ENCODE assay signal across 14 cellular contexts in the genomic region with DNA sequence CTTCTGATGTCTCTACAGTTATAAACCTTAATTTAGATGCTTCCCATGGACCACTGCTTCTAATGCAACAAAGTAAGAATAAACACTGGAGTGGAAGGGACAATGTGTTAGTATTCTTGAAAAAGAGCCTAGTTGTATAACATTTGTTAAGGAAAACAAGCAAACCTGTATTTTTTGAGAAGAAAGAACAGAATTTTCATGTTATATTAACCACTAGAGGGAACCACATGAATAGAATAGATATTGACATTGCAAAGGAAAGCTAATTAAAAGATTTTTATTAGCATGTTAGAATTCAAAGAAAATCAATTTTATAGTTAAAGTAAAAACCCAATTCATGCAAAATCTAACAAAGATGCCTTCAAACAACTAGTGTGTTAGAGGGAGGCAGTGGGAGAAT.
DNase-seq lines count a peak whose midpoint lies in the region; ATAC-seq and TF ChIP-seq lines count a peak whose summit lies in the region.
"Had no signal": no experiment of that assay in that cellular context is flagged by ENCODE, and none has a peak within 500 bp of the region (broad histone marks: within the 10 kb centered on the region; RNA-seq: fewer than 3 reads in every experiment).

No MANE protein-coding gene starts in this region.

- H3K4me2 ChIP-seq in GM23338 = no peak overlapping the region

- H3F3A ChIP-seq in GM23338 (replicated peaks; ENCODE audit: low read depth) = no peaks in the 10 kb centered on the region

- POLR2A ChIA-PET in WTC11 (lab: Charles Lee) = no interaction called here

- no peaks in the 10 kb centered on the region for H3K9me2 ChIP-seq in GM23338 (ENCODE audit: insufficient read depth)

- TF ChIP-seq CTCF in AG09309 (IDR thresholded peaks at IDR 0.05; ENCODE audit: control insufficient read depth, insufficient read depth, low read depth, low read length, missing control alignments) (peak; percentile 23), GM23338 (conservative IDR thresholded peaks at IDR 0.05; ENCODE audit: low read depth in 2 of 2) (peak in 1 of 2 experiments; percentile 45; a peak in 3 of 4 replicates), WTC11 (IDR thresholded peaks at IDR 0.05) (no peak)

- H4K20me1 ChIP-seq in GM23338 (replicated peaks; ENCODE audit: insufficient read depth) = no peaks in the 10 kb centered on the region

- H3K4me3 ChIP-seq in AG09309 (ENCODE audit: control insufficient read depth, low read depth, low read length) (no peak overlapping the region), GM23338 (no peak overlapping the region)
- H3K4me3 ChIP-seq: gastroesophageal sphincter had no signal

- H3K4me3 Mint-ChIP-seq in GM23338 (no peak overlapping the region), WTC11 (no peak overlapping the region)
- H3K4me3 Mint-ChIP-seq: activated T-cell treated with anti-CD3 and anti-CD28 coated beads, Interleukin-2, amount 50 U/mL, for 24 hours had no signal

- H3K27me3 Mint-ChIP-seq in GM23338 (ENCODE audit: insufficient read depth, low read depth, poor library complexity) (no peaks in the 10 kb centered on the region), WTC11 (ENCODE audit: low read depth) (no peaks in the 10 kb centered on the region)
- H3K27me3 Mint-ChIP-seq: activated T-cell treated with anti-CD3 and anti-CD28 coated beads, Interleukin-2, amount 50 U/mL, for 24 hours had no signal

- in situ Hi-C loops in SK-MEL-5 (cut with HindIII; ENCODE audit: low pct_unique_long_range_greater_than_20kb, low sequenced_read_pairs) = no loop called here

- H3K27ac ChIP-seq in GM23338 (ENCODE audit: low read depth) = no peak overlapping the region
- H3K27ac ChIP-seq: gastroesophageal sphincter had no signal

- H3K36me3 Mint-ChIP-seq in GM23338 (ENCODE audit: low read depth) = peaks cover 16% of the 10 kb centered on the region
- 0 out of 2 replicates have a peak, but pooled peaks cover 5% of the 10 kb centered on the region for H3K36me3 Mint-ChIP-seq in WTC11

- ATAC-seq in GM23338 (no peak), WTC11 (no peak)
- ATAC-seq: gastroesophageal sphincter had no signal

- no peaks in the 10 kb centered on the region for H3K4me1 Mint-ChIP-seq in GM23338
- no peaks in the 10 kb centered on the region for H3K4me1 Mint-ChIP-seq in WTC11

- no peaks in the 10 kb centered on the region for H3K79me2 ChIP-seq in GM23338 (replicated peaks; ENCODE audit: insufficient read depth)

- H3K9me3 Mint-ChIP-seq in GM23338 (peaks cover 23% of the 10 kb centered on the region), WTC11 (peaks cover 28% of the 10 kb centered on the region)

- DNase-seq in AG09309 (ENCODE audit: low read depth) (peak; percentile 1), GM23338 (ENCODE audit: low spot score) (peak; percentile 8), SK-MEL-5 (ENCODE audit: low read depth, low spot score) (peak; percentile 25), inferior parietal cortex (ENCODE audit: extremely low spot score) (peak; percentile 34), mucosa of gallbladder (ENCODE audit: low spot score) (no peak), NCI-H748 (lab: John Stamatoyannopoulos, UW; ENCODE audit: unreplicated experiment) (no peak), WTC11 (ENCODE audit: low spot score) (no peak)
- no peak for DNase-seq in stimulated activated CD4-positive, alpha-beta T cell treated with anti-CD3 and anti-CD28 coated beads, Interleukin-4, amount 100 ng/mL, for 24 hours
- DNase-seq: activated T-cell treated with anti-CD3 and anti-CD28 coated beads, Interleukin-2, amount 50 U/mL, for 24 hours; COR-L47; H7; mesendoderm; NCI-H1417 treated with DMSO at 0.1 percent for 48 hours had no signal

- H3K36me3 ChIP-seq in GM23338 (ENCODE audit: insufficient read depth) = no peaks in the 10 kb centered on the region; the same call in 1 of the 2 replicates
- H3K36me3 ChIP-seq: gastroesophageal sphincter had no signal

- H3K27me3 ChIP-seq in GM23338 (ENCODE audit: insufficient read depth) = no peaks in the 10 kb centered on the region
- H3K27me3 ChIP-seq: gastroesophageal sphincter had no signal

- H2AFZ ChIP-seq in GM23338 = no peak overlapping the region

- no peaks in the 10 kb centered on the region for H3K4me1 ChIP-seq in GM23338 (ENCODE audit: insufficient read depth)
- H3K4me1 ChIP-seq: gastroesophageal sphincter had no signal

- CTCF ChIA-PET in WTC11 (lab: Charles Lee) = interaction anchor here (0.9 to 1.1 kb wide), 2 partner anchors 10 to 275 kb away, joined by 3 read pairs; no protein-coding TSS in a partner anchor

- H3K27ac Mint-ChIP-seq in GM23338 = no peak overlapping the region
- H3K27ac Mint-ChIP-seq in WTC11 = no peak overlapping the region
- H3K27ac Mint-ChIP-seq: activated T-cell treated with anti-CD3 and anti-CD28 coated beads, Interleukin-2, amount 50 U/mL, for 24 hours had no signal

TF ChIP-seq in GM23338, 12 proteins besides CTCF, POLR2A, EP300 and RAD21 (continues in another document):
- no peak for TF ChIP-seq EZH2phosphoT487 (IDR thresholded peaks at IDR 0.05; ENCODE audit: unreplicated experiment)
- TF ChIP-seq ZNF114 (CRISPR knock-in tag; IDR thresholded peaks at IDR 0.05) = no peak
- TF ChIP-seq, protein P1, sequence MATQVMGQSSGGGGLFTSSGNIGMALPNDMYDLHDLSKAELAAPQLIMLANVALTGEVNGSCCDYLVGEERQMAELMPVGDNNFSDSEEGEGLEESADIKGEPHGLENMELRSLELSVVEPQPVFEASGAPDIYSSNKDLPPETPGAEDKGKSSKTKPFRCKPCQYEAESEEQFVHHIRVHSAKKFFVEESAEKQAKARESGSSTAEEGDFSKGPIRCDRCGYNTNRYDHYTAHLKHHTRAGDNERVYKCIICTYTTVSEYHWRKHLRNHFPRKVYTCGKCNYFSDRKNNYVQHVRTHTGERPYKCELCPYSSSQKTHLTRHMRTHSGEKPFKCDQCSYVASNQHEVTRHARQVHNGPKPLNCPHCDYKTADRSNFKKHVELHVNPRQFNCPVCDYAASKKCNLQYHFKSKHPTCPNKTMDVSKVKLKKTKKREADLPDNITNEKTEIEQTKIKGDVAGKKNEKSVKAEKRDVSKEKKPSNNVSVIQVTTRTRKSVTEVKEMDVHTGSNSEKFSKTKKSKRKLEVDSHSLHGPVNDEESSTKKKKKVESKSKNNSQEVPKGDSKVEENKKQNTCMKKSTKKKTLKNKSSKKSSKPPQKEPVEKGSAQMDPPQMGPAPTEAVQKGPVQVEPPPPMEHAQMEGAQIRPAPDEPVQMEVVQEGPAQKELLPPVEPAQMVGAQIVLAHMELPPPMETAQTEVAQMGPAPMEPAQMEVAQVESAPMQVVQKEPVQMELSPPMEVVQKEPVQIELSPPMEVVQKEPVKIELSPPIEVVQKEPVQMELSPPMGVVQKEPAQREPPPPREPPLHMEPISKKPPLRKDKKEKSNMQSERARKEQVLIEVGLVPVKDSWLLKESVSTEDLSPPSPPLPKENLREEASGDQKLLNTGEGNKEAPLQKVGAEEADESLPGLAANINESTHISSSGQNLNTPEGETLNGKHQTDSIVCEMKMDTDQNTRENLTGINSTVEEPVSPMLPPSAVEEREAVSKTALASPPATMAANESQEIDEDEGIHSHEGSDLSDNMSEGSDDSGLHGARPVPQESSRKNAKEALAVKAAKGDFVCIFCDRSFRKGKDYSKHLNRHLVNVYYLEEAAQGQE (IDR thresholded peaks at IDR 0.05; ENCODE audit: unreplicated experiment) = no peak
- TF ChIP-seq POLR2AphosphoS5 (IDR thresholded peaks at IDR 0.05; ENCODE audit: low read depth) = no peak

TF ChIP-seq in WTC11, 78 proteins besides CTCF, POLR2A, EP300 and RAD21 (continues in another document):
- TF ChIP-seq, protein P2, sequence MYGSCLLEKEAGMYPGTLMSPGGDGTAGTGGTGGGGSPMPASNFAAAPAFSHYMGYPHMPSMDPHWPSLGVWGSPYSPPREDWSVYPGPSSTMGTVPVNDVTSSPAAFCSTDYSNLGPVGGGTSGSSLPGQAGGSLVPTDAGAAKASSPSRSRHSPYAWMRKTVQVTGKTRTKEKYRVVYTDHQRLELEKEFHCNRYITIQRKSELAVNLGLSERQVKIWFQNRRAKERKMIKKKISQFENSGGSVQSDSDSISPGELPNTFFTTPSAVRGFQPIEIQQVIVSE (CRISPR knock-in tag; IDR thresholded peaks at IDR 0.05; ENCODE audit: borderline replicate concordance) = no peak
- TF ChIP-seq, protein P3, sequence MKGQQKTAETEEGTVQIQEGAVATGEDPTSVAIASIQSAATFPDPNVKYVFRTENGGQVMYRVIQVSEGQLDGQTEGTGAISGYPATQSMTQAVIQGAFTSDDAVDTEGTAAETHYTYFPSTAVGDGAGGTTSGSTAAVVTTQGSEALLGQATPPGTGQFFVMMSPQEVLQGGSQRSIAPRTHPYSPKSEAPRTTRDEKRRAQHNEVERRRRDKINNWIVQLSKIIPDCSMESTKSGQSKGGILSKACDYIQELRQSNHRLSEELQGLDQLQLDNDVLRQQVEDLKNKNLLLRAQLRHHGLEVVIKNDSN (CRISPR knock-in tag; IDR thresholded peaks at IDR 0.05) = no peak
- TF ChIP-seq NFE2L1 (CRISPR knock-in tag; IDR thresholded peaks at IDR 0.05) (no peak), ZNF138 (CRISPR knock-in tag; conservative IDR thresholded peaks at IDR 0.05) (no peak), RELA (CRISPR knock-in tag; IDR thresholded peaks at IDR 0.05; ENCODE audit: borderline replicate concordance) (no peak), ESRRA (CRISPR knock-in tag; IDR thresholded peaks at IDR 0.05; ENCODE audit: borderline replicate concordance) (no peak)
- TF ChIP-seq, protein P4, sequence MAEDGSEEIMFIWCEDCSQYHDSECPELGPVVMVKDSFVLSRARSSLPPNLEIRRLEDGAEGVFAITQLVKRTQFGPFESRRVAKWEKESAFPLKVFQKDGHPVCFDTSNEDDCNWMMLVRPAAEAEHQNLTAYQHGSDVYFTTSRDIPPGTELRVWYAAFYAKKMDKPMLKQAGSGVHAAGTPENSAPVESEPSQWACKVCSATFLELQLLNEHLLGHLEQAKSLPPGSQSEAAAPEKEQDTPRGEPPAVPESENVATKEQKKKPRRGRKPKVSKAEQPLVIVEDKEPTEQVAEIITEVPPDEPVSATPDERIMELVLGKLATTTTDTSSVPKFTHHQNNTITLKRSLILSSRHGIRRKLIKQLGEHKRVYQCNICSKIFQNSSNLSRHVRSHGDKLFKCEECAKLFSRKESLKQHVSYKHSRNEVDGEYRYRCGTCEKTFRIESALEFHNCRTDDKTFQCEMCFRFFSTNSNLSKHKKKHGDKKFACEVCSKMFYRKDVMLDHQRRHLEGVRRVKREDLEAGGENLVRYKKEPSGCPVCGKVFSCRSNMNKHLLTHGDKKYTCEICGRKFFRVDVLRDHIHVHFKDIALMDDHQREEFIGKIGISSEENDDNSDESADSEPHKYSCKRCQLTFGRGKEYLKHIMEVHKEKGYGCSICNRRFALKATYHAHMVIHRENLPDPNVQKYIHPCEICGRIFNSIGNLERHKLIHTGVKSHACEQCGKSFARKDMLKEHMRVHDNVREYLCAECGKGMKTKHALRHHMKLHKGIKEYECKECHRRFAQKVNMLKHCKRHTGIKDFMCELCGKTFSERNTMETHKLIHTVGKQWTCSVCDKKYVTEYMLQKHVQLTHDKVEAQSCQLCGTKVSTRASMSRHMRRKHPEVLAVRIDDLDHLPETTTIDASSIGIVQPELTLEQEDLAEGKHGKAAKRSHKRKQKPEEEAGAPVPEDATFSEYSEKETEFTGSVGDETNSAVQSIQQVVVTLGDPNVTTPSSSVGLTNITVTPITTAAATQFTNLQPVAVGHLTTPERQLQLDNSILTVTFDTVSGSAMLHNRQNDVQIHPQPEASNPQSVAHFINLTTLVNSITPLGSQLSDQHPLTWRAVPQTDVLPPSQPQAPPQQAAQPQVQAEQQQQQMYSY (CRISPR knock-in tag; IDR thresholded peaks at IDR 0.05) = no peak

Comparison
In these comparisons a context has a peak if more than half of its experiments do, and no peak if none do; other contexts are left out.
1. DNase-seq: peak in AG09309 (single experiment), GM23338 (single experiment), SK-MEL-5 (single experiment) and inferior parietal cortex (single experiment); none in mucosa of gallbladder (single experiment), NCI-H748 (single experiment), stimulated activated CD4-positive, alpha-beta T cell treated with anti-CD3 and anti-CD28 coated beads, Interleukin-4, amount 100 ng/mL, for 24 hours (single experiment) and WTC11 (single experiment).